Comparison of ENCODE assay signal across 10 cellular contexts in the genomic region with DNA sequence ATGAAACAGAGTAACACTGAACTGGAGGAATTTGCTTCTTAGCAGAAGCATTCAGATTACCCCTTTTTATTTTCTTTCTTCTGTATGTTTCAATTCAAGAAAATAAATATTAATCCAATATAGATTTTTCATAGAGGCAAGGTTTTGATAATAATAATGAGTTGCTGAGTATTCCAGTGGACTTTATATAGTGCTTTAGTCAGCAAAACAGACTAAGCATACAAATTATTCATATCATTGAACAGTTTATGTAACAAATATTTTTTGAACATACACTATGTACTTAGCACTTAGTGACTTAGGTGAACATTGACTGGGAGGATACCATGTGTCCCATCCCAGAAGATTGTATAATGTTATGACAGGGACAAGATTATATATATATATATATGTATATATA. TPM values are rescaled to one million over a fixed set of nuclear protein-coding genes. Genes with fewer than 3 reads are reported as not detected.
"Had no signal": no experiment of that assay in that cellular context is flagged by ENCODE, and none has a peak within 500 bp of the region (broad histone marks: within the 10 kb centered on the region; RNA-seq: fewer than 3 reads in every experiment).

No MANE protein-coding gene starts in this region.

- H3K9ac ChIP-seq: GM23248, KMS-11 had no signal

- H3K36me3 ChIP-seq: HAP-1 had no signal

- H3K27ac Mint-ChIP-seq: HFFc6 had no signal

- FAIRE-seq: HTR-8/SVneo had no signal

- H3K4me3 Mint-ChIP-seq: HFFc6 had no signal

- ATAC-seq: HCT116 had no signal

- H3K9me3 ChIP-seq: HAP-1 had no signal

- H3K9me3 Mint-ChIP-seq: HFFc6 had no signal

- DNase-seq: GM23248, GOT3, H7, HFFc6, Karpas-422, KBM-7 had no signal

- H3K4me3 ChIP-seq: GM23248, HAP-1 had no signal

- H2AFZ ChIP-seq: GM23248 had no signal

- H3K4me2 ChIP-seq: KMS-11 had no signal

- H3K27ac ChIP-seq: GM23248, KMS-11 had no signal

RNA-seq across cellular contexts. Expression of a gene that starts 32.0 kb away (rescaled TPM):
- total RNA-seq: GM23248, HFFc6 had no signal
